10 cellular contexts compared by ENCODE assay signal in genomic region chr2:19073522-19073921, GRCh38.
DNase-seq lines count a peak whose midpoint lies in the region; ATAC-seq, FAIRE-seq and TF ChIP-seq lines count a peak whose summit lies in the region.
"Had no signal": no experiment of that assay in that cellular context is flagged by ENCODE, and none has a peak within 500 bp of the region (broad histone marks: within the 10 kb centered on the region; RNA-seq: fewer than 3 reads in every experiment).

No MANE protein-coding gene starts in this region.

- in situ Hi-C loops in gastrocnemius medialis (cut with MboI; ENCODE audit: low sequenced_read_pairs in 4 of 4), result no loop called here

- no peak for TF ChIP-seq POLR2A in H54 (IDR thresholded peaks at IDR 0.05; ENCODE audit: low read depth, low read length)
- TF ChIP-seq POLR2A in gastrocnemius medialis (IDR thresholded peaks at IDR 0.05), result no peak

- H3K79me2 ChIP-seq in PC-9 (ENCODE audit: low read depth) (no peaks in the 10 kb centered on the region), fibroblast of lung (ENCODE audit: control insufficient read depth, insufficient read depth, low read length) (no peaks in the 10 kb centered on the region)

- ATAC-seq in gastrocnemius medialis (peak; percentile 96 to 97), GM21381 (IDR thresholded peaks at IDR 0.05; ENCODE audit: unreplicated experiment) (no peak), GM21737 (IDR thresholded peaks at IDR 0.05; ENCODE audit: unreplicated experiment) (no peak)

- no peaks in the 10 kb centered on the region for H3K9me2 ChIP-seq in PC-9 (ENCODE audit: insufficient read depth)

- POLR2A ChIA-PET in PC-9 (lab: Charles Lee; ENCODE audit: unreplicated experiment), result interaction anchor here (0.5 to 0.7 kb wide), 5 partner anchors 37 to 1373 kb away, joined by 3 to 8 read pairs (median 4); no protein-coding TSS in a partner anchor

- H3K4me2 ChIP-seq in PC-9 (peak overlapping the region; percentile 59), fibroblast of lung (ENCODE audit: extremely low read depth, insufficient read depth, low read length) (peak overlapping the region; percentile 13)

- no peaks in the 10 kb centered on the region for H3K36me3 ChIP-seq in PC-9 (ENCODE audit: low read depth)
- no peaks in the 10 kb centered on the region for H3K36me3 ChIP-seq in fibroblast of lung (ENCODE audit: control insufficient read depth, insufficient read depth, low read length)
- H3K36me3 ChIP-seq in gastrocnemius medialis, result no peaks in the 10 kb centered on the region

- no peak overlapping the region for H3K9ac ChIP-seq in fibroblast of lung (ENCODE audit: insufficient read depth, low read length)

- H4K20me1 ChIP-seq in PC-9 (ENCODE audit: insufficient read depth) (no peaks in the 10 kb centered on the region), fibroblast of lung (ENCODE audit: control insufficient read depth, extremely low read depth, insufficient read depth, low read length) (no peaks in the 10 kb centered on the region)

- peak; percentile 97 for FAIRE-seq in H54 (lab: Jason Lieb, UNC)
- FAIRE-seq: endothelial cell of umbilical vein had no signal

- DNase-seq in H54 (ENCODE audit: insufficient read length, low spot score) (peak; percentile 87), PC-9 (peak; percentile 84 to 87), fibroblast of lung (ENCODE audit: low read depth in 2 of 2) (peak; percentile 72 to 80), gastrocnemius medialis (peak; percentile 79 to 92), DMS153 treated with DMSO at 0.1 percent for 48 hours (lab: John Stamatoyannopoulos, UW; ENCODE audit: unreplicated experiment) (no peak), C1 segment of cervical spinal cord (lab: John Stamatoyannopoulos, UW) (no peak)
- DNase-seq: NCI-H2171 had no signal

- no peaks in the 10 kb centered on the region for H3K27me3 ChIP-seq in PC-9 (ENCODE audit: insufficient read depth, low read depth)
- no peaks in the 10 kb centered on the region for H3K27me3 ChIP-seq in fibroblast of lung (ENCODE audit: control insufficient read depth, insufficient read depth, low read length)
- H3K27me3 ChIP-seq in gastrocnemius medialis, result no peaks in the 10 kb centered on the region

- CTCF ChIA-PET in PC-9 (lab: Charles Lee), result interaction anchor here (0.6 kb wide), 1 partner anchor 48 kb away, joined by 3 read pairs; no protein-coding TSS in a partner anchor

- TF ChIP-seq CTCF in PC-9 (conservative IDR thresholded peaks at IDR 0.05) (no peak), fibroblast of lung (conservative IDR thresholded peaks at IDR 0.05 in 1 of 2, IDR thresholded peaks at IDR 0.05 in 1 of 2; ENCODE audit: low read depth in 1 of 2, low read length in 2 of 2) (no peak), gastrocnemius medialis (IDR thresholded peaks at IDR 0.05 in 4 of 5, conservative IDR thresholded peaks at IDR 0.05 in 1 of 5) (no peak)

- H3K9me3 ChIP-seq in PC-9 (ENCODE audit: insufficient read depth, low read depth) (no peaks in the 10 kb centered on the region; the same call in none of the 2 replicates), fibroblast of lung (ENCODE audit: control insufficient read depth, insufficient read depth, low read depth, low read length) (no peaks in the 10 kb centered on the region), gastrocnemius medialis (no peaks in the 10 kb centered on the region)

- H3K4me1 ChIP-seq in PC-9 (replicated peaks; ENCODE audit: insufficient read depth), result peaks cover 36% of the 10 kb centered on the region
- peaks cover 7% of the 10 kb centered on the region for H3K4me1 ChIP-seq in fibroblast of lung (ENCODE audit: control insufficient read depth, extremely low read depth, insufficient read depth, low read length)
- peaks cover 11 to 12% of the 10 kb centered on the region in 2 donors for H3K4me1 ChIP-seq in gastrocnemius medialis

- H2AFZ ChIP-seq in PC-9, result 0 out of 2 replicates have a peak overlapping the region, but pooled peaks have one; percentile 20
- no peak overlapping the region for H2AFZ ChIP-seq in fibroblast of lung (ENCODE audit: low read length)

- H3F3A ChIP-seq in PC-9 (ENCODE audit: insufficient read depth, low read depth), result no peaks in the 10 kb centered on the region

- intact Hi-C loops in PC-9 (cut with micrococcal nuclease; ENCODE audit: unreplicated experiment) (loop anchor here (1.0 to 10.0 kb wide), 3 partner anchors 49 to 271 kb away; no protein-coding TSS in a partner anchor), gastrocnemius medialis (cut with DNase I; ENCODE audit: low total_unique reads) (loop anchor here (2.0 to 10.0 kb wide), 3 partner anchors 27 to 1179 kb away; no protein-coding TSS in a partner anchor)

- H3K4me3 ChIP-seq in PC-9 (no peak overlapping the region), fibroblast of lung (replicated peaks in 1 of 4; ENCODE audit: control extremely low read depth in 1 of 4, insufficient read depth in 1 of 4, low read depth in 3 of 4, low read length in 4 of 4) (no peak overlapping the region), gastrocnemius medialis (no peak overlapping the region)

- BruUV-seq in PC-9 (replicated peaks; lab: Mats Ljungman, UMichigan), result no TSS peak

- H3K27ac ChIP-seq in PC-9, result no peak overlapping the region; the same call in 1 of the 2 replicates
- no peak overlapping the region for H3K27ac ChIP-seq in fibroblast of lung (ENCODE audit: insufficient read depth, low read length)
- peak overlapping the region; percentile 62 to 81 (median 72) for H3K27ac ChIP-seq in gastrocnemius medialis

Comparison
In these comparisons a context has a peak if more than half of its experiments do, and no peak if none do; other contexts are left out.
1. DNase-seq: peak in H54 (single experiment), PC-9 (2 of 2), fibroblast of lung (2 of 2) and gastrocnemius medialis (2 of 2); none in DMS153 treated with DMSO at 0.1 percent for 48 hours (single experiment) and C1 segment of cervical spinal cord (0 of 14).
2. H3K27ac ChIP-seq: peak in gastrocnemius medialis (4 of 4); none in PC-9 (single experiment) and fibroblast of lung (single experiment).
3. ATAC-seq: peak in gastrocnemius medialis (2 of 2); none in GM21381 (single experiment) and GM21737 (single experiment).